7 cellular contexts compared by ENCODE assay signal in the genomic region with DNA sequence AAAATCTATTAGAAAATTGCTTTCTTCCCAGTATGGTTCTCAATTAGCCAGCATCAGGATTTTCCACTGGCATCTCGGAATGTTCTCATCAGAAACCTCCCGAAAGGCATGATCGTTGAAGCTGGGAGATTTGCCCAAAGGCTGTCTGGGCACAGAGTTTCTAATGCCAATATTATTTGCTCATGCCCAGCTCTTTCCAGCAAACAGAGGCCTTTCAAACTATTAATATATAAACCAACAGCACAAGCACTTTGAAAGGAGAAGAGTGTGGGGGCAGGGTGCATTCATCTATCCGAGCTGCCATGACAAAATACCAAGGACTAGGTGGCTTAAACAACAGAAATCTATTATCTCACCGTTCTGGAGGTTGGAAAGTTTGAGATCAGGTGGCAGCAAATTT.
"Had no signal": no experiment of that assay in that cellular context is flagged by ENCODE, and none has a peak within 500 bp of the region (broad histone marks: within the 10 kb centered on the region; RNA-seq: fewer than 3 reads in every experiment).

No MANE protein-coding gene starts in this region.

- H3K4me2 ChIP-seq: KMS-11 had no signal

- H3K27ac ChIP-seq: HL-60, KMS-11 had no signal

- DNase-seq: IMR-90, KBM-7, KG1 had no signal

- H3K9ac ChIP-seq: KMS-11 had no signal

- H3K4me3 ChIP-seq: K562 had no signal

- ATAC-seq: HepG2, K562 had no signal
